8 cellular contexts compared by ENCODE assay signal in genomic region chr11:65429069-65429681, GRCh38. TPM values are rescaled to one million over a fixed set of nuclear protein-coding genes. Genes with fewer than 3 reads are reported as not detected.
A peak's percentile ranks its signal among the peaks of the same experiment; 100 is the strongest.
DNase-seq lines count a peak whose midpoint lies in the region; ATAC-seq and TF ChIP-seq lines count a peak whose summit lies in the region.

No MANE protein-coding gene starts in this region.

- DNase-seq in CD4-positive, alpha-beta T cell = peak in 1 of 10 experiments; percentile 32
- DNase-seq in Kasumi-1 (lab: John Stamatoyannopoulos, UW) = peak; percentile 35 to 55
- DNase-seq in activated naive CD4-positive, alpha-beta T cell treated with anti-CD3 and anti-CD28 coated beads, Interleukin-2, amount 50 U/mL, for 72 hours (ENCODE audit: low spot score in 2 of 2) = peak in 1 of 2 donors; percentile 57
- peak; percentile 43 for DNase-seq in stomach
- DNase-seq in NCI-H1694 (lab: John Stamatoyannopoulos, UW) = no peak

- H3K27me3 ChIP-seq in CD4-positive, alpha-beta T cell (ENCODE audit: control insufficient read depth, insufficient read depth, low read length) = no peaks in the 10 kb centered on the region
- H3K27me3 ChIP-seq in iPS-15b (ENCODE audit: control insufficient read depth, insufficient read depth, low read length) = no peaks in the 10 kb centered on the region
- H3K27me3 ChIP-seq in stomach = no peaks in the 10 kb centered on the region

- peak overlapping the region; percentile 91 for H3K27ac ChIP-seq in CD4-positive, alpha-beta T cell (ENCODE audit: low read depth, low read length)
- H3K27ac ChIP-seq in stomach = peak overlapping the region; percentile 78 to 100 (median 99)

- H3K36me3 Mint-ChIP-seq in CD4-positive, alpha-beta T cell (ENCODE audit: low read depth) = peaks cover 57% of the 10 kb centered on the region
- H3K36me3 Mint-ChIP-seq in activated naive CD4-positive, alpha-beta T cell treated with anti-CD3 and anti-CD28 coated beads, Interleukin-2, amount 50 U/mL, for 72 hours = peaks cover 40 to 51% of the 10 kb centered on the region in 2 donors

- intact Hi-C loops in CD4-positive, alpha-beta T cell (cut with DNase I, micrococcal nuclease) = no loop called here
- intact Hi-C loops in stomach (cut with DNase I; ENCODE audit: low total_unique reads) = loop anchor here (5.0 kb wide), 1 partner anchor 73 kb away; no protein-coding TSS in a partner anchor

- POLR2A ChIA-PET in CD4-positive, alpha-beta T cell (lab: Charles Lee) = interaction anchor here (0.9 to 20.7 kb wide), 4 partner anchors 12 to 74 kb away, joined by 4 to 3042 read pairs (median 135); partner anchors contain the start of genes MALAT1 and NEAT1

- H3K36me3 ChIP-seq in iPS-15b (ENCODE audit: control insufficient read depth, insufficient read depth, low read length) = no peaks in the 10 kb centered on the region
- H3K36me3 ChIP-seq in stomach = peaks cover 20 to 46% (median 36%) of the 10 kb centered on the region in 4 donors

- peak in 3 of 4 donors; percentile 58 to 90 (median 65) for TF ChIP-seq POLR2A in stomach (IDR thresholded peaks at IDR 0.05)

- TF ChIP-seq EP300 in stomach (IDR thresholded peaks at IDR 0.05) = no peak

- H3K9me3 Mint-ChIP-seq in CD4-positive, alpha-beta T cell = no peaks in the 10 kb centered on the region
- H3K9me3 Mint-ChIP-seq in activated naive CD4-positive, alpha-beta T cell treated with anti-CD3 and anti-CD28 coated beads, Interleukin-2, amount 50 U/mL, for 72 hours = peaks cover 0 to 10% of the 10 kb centered on the region in 2 donors

- peaks cover 88% of the 10 kb centered on the region for H3K4me1 Mint-ChIP-seq in CD4-positive, alpha-beta T cell (ENCODE audit: low read depth)

- H3K4me1 ChIP-seq in iPS-15b (ENCODE audit: control insufficient read depth, insufficient read depth, low read length) (peaks cover 21% of the 10 kb centered on the region), stomach (peaks cover 42 to 80% (median 63%) of the 10 kb centered on the region in 4 donors)

- H3K9me3 ChIP-seq in CD4-positive, alpha-beta T cell (ENCODE audit: control insufficient read depth, low read length) = no peaks in the 10 kb centered on the region
- no peaks in the 10 kb centered on the region for H3K9me3 ChIP-seq in iPS-15b (ENCODE audit: control insufficient read depth, insufficient read depth, low read length)
- H3K9me3 ChIP-seq in stomach = no peaks in the 10 kb centered on the region

- no peaks in the 10 kb centered on the region for H3K27me3 Mint-ChIP-seq in CD4-positive, alpha-beta T cell

- peak overlapping the region; percentile 96 for H3K27ac Mint-ChIP-seq in CD4-positive, alpha-beta T cell
- H3K27ac Mint-ChIP-seq in activated naive CD4-positive, alpha-beta T cell treated with anti-CD3 and anti-CD28 coated beads, Interleukin-2, amount 50 U/mL, for 72 hours = peak overlapping the region; percentile 85 to 99

- 4 to 14% (median 5%) methylated on average over 9 of the region's 9 CpGs for WGBS in stomach, 5 donors

- TF ChIP-seq CTCF in CD4-positive, alpha-beta T cell (IDR thresholded peaks at IDR 0.05) = no peak
- TF ChIP-seq CTCF in stomach (IDR thresholded peaks at IDR 0.05) = peak in 1 of 7 experiments; percentile 11

- H3K4me3 ChIP-seq in iPS-15b (ENCODE audit: low read depth, low read length) (peak overlapping the region; percentile 20), stomach (peak overlapping the region; percentile 81 to 92 (median 86))

- H3K9ac ChIP-seq in iPS-15b (ENCODE audit: low read depth, low read length) = no peak overlapping the region

- H3K4me3 Mint-ChIP-seq in CD4-positive, alpha-beta T cell = peak overlapping the region; percentile 79

- ATAC-seq in CD4-positive, alpha-beta T cell (ENCODE audit: poor library complexity) = no peak
- ATAC-seq in activated naive CD4-positive, alpha-beta T cell treated with anti-CD3 and anti-CD28 coated beads, Interleukin-2, amount 50 U/mL, for 72 hours = no peak
- ATAC-seq in HG03342 (IDR thresholded peaks at IDR 0.05; ENCODE audit: unreplicated experiment) (no peak), HG02571 (IDR thresholded peaks at IDR 0.05; ENCODE audit: unreplicated experiment) (no peak)

- CTCF ChIA-PET in CD4-positive, alpha-beta T cell (lab: Charles Lee) = interaction anchor here (1.0 to 2.2 kb wide), 3 partner anchors 12 to 40 kb away, joined by 4 to 9 read pairs (median 4); no protein-coding TSS in a partner anchor

RNA-seq across cellular contexts. Expression of gene NEAT1, which starts 6.6 kb away (rescaled TPM):
- 100 to 1,000 TPM; 221 to 223 TPM for total RNA-seq in CD4-positive, alpha-beta T cell
- total RNA-seq in activated naive CD4-positive, alpha-beta T cell treated with anti-CD3 and anti-CD28 coated beads, Interleukin-2, amount 50 U/mL, for 72 hours = 1,000 to 10,000 TPM in 1 of 2 donors, 100 to 1,000 TPM in 1; 836 to 2,329 TPM
- 1,000 to 10,000 TPM in 2 of 5 donors, 100 to 1,000 TPM in 3; 253 to 2,124 (median 789) TPM for total RNA-seq in stomach
- polyA plus RNA-seq in stomach = 1,000 to 10,000 TPM in 1 of 3 donors, 100 to 1,000 TPM in 2; 131 to 1,368 (median 157) TPM

RNA-seq across cellular contexts. Expression of gene FRMD8, which starts 42.7 kb away (rescaled TPM):
- 10 to 100 TPM; 19.4 to 25.3 TPM for total RNA-seq in CD4-positive, alpha-beta T cell
- 10 to 100 TPM; 39.7 to 53.4 TPM for total RNA-seq in activated naive CD4-positive, alpha-beta T cell treated with anti-CD3 and anti-CD28 coated beads, Interleukin-2, amount 50 U/mL, for 72 hours
- total RNA-seq in stomach = 100 to 1,000 TPM in 3 of 5 donors, 10 to 100 TPM in 1, 1 to 10 TPM in 1; 9.3 to 340 (median 114) TPM
- 10 to 100 TPM; 11.8 to 16.3 (median 13.6) TPM for polyA plus RNA-seq in stomach

RNA-seq across cellular contexts. Expression of gene SLC25A45, which starts 46.7 kb away (rescaled TPM):
- 10 to 100 TPM; 40.0 to 40.8 TPM for total RNA-seq in CD4-positive, alpha-beta T cell
- 10 to 100 TPM in 1 of 2 donors, 1 to 10 TPM in 1; 9.7 to 18.5 TPM for total RNA-seq in activated naive CD4-positive, alpha-beta T cell treated with anti-CD3 and anti-CD28 coated beads, Interleukin-2, amount 50 U/mL, for 72 hours
- 100 to 1,000 TPM in 1 of 5 donors, 1 to 10 TPM in 4; 1.2 to 101 (median 2.4) TPM for total RNA-seq in stomach
- polyA plus RNA-seq in stomach = 1 to 10 TPM; 1.9 to 3.8 (median 3.1) TPM
